In genomic region chr3:106130384-106131084, GRCh38 we compare ENCODE assay signal across 11 cellular contexts.
A peak's percentile ranks its signal among the peaks of the same experiment; 100 is the strongest.
DNase-seq lines count a peak whose midpoint lies in the region; ATAC-seq lines count a peak whose summit lies in the region.
"Had no signal": no experiment of that assay in that cellular context is flagged by ENCODE, and none has a peak within 500 bp of the region (broad histone marks: within the 10 kb centered on the region; RNA-seq: fewer than 3 reads in every experiment).

No MANE protein-coding gene starts in this region.

- no peaks in the 10 kb centered on the region for H3K4me1 ChIP-seq in effector memory CD4-positive, alpha-beta T cell (ENCODE audit: control insufficient read depth, insufficient read depth, low read length, poor library complexity, severe bottlenecking)

- DNase-seq in A172 (ENCODE audit: low spot score) (peak; percentile 73), H4 (ENCODE audit: low spot score) (peak; percentile 44), amniotic stem cell (lab: John Stamatoyannopoulos, UW) (peak; percentile 40), inferior parietal cortex (ENCODE audit: extremely low spot score) (peak; percentile 20), epidermal melanocyte (ENCODE audit: insufficient read length, low spot score) (no peak)
- DNase-seq in stimulated activated naive CD4-positive, alpha-beta T cell treated with Interleukin-2 at 50 U/mL for 16 hours (lab: John Stamatoyannopoulos, UW): no peak
- no peak for DNase-seq in effector memory CD4-positive, alpha-beta T cell
- DNase-seq: DMS 273 treated with DMSO at 0.1 percent for 48 hours; naive thymus-derived CD4-positive, alpha-beta T cell; NCI-H187 treated with DMSO at 0.1 percent for 48 hours had no signal

- no peaks in the 10 kb centered on the region for H3K36me3 ChIP-seq in effector memory CD4-positive, alpha-beta T cell (ENCODE audit: control insufficient read depth, insufficient read depth, low read length)

- H3K27ac ChIP-seq in effector memory CD4-positive, alpha-beta T cell (ENCODE audit: insufficient read depth, low read length, poor library complexity, severe bottlenecking): no peak overlapping the region

- H3K4me3 ChIP-seq in effector memory CD4-positive, alpha-beta T cell (ENCODE audit: insufficient read depth, low read depth, low read length, poor library complexity, severe bottlenecking): no peak overlapping the region

- no peaks in the 10 kb centered on the region for H3K27me3 ChIP-seq in effector memory CD4-positive, alpha-beta T cell (replicated peaks; ENCODE audit: control insufficient read depth, insufficient read depth, low read length, poor library complexity, severe bottlenecking)

- H3K9me3 ChIP-seq in effector memory CD4-positive, alpha-beta T cell (ENCODE audit: control insufficient read depth, low read length): no peaks in the 10 kb centered on the region

- ATAC-seq in HG03045 (IDR thresholded peaks at IDR 0.05; ENCODE audit: unreplicated experiment): no peak
- ATAC-seq: naive thymus-derived CD4-positive, alpha-beta T cell had no signal

Comparison
In these comparisons a context has a peak if more than half of its experiments do, and no peak if none do; other contexts are left out.
1. DNase-seq: peak in A172 (single experiment), H4 (single experiment), amniotic stem cell (single experiment) and inferior parietal cortex (single experiment); none in stimulated activated naive CD4-positive, alpha-beta T cell treated with Interleukin-2 at 50 U/mL for 16 hours (single experiment), effector memory CD4-positive, alpha-beta T cell (0 of 3) and epidermal melanocyte (single experiment).